9 cellular contexts compared by ENCODE assay signal in the genomic region with DNA sequence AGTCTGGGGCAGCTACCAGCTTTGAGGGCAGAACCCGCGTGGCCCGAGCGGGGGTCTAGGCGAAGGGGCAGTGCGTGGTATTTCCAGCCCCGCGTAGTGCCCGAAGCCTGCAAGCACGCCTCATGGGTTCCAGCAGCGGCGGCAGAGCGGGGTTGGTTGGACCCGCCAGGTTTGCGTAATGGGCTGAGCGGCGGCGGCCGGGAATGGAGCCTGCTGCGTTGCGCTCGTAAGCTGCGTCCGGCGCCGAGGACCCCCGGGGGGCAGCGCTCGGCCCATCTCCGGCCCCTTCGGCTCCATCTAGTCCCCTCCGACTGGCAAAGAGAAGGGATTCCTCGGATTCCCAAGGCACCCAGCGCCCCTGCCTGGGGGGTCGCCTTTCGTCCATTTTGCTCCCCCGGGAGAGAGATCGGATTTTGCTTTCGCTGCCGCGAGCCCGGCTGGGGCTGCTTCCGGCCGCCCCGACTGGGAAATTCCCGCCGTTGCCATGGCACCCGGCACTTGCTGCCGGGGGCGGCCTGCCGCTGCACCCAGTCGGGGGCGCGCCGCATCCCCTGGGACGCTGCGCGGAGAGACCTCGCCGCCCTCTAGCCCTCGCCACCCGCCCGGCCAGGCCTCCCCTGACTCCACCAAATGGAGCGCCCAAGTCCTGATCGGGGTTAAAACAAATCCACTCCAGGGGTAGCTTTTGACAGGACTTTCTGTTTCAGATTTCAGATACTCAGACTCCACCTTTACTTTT. TPM values are rescaled to one million over a fixed set of nuclear protein-coding genes. Genes with fewer than 3 reads are reported as not detected.
DNase-seq lines count a peak whose midpoint lies in the region; ATAC-seq and TF ChIP-seq lines count a peak whose summit lies in the region.
"Not testable (repeated sequence)": the region's sequence is repeated elsewhere in the genome, so short reads cannot be mapped to it uniquely, and the experiment has no call there.
"Had no signal": no experiment of that assay in that cellular context is flagged by ENCODE, and none has a peak within 500 bp of the region (broad histone marks: within the 10 kb centered on the region; RNA-seq: fewer than 3 reads in every experiment).

No MANE protein-coding gene starts in this region.

- H3K4me2 ChIP-seq in Loucy (ENCODE audit: low read depth, low read length, poor library complexity, severe bottlenecking), result not testable (repeated sequence)

- not testable (repeated sequence) for H3K27me3 Mint-ChIP-seq in T-helper 1 cell treated with Interleukin-12 subunit alpha and Interleukin-12 subunit beta and Interleukin-4 antibody, amounts not matched to agents 30 μg/mL and 1 μg/mL, for 36 hours (ENCODE audit: low read depth); chondrocyte (ENCODE audit: low read depth)

- H3K4me1 Mint-ChIP-seq in T-helper 1 cell treated with Interleukin-12 subunit alpha and Interleukin-12 subunit beta and Interleukin-4 antibody, amounts not matched to agents 30 μg/mL and 1 μg/mL, for 36 hours (ENCODE audit: low read depth); chondrocyte (ENCODE audit: low read depth): not testable (repeated sequence)

- H3K4me3 ChIP-seq in Loucy (ENCODE audit: low read length, poor library complexity, severe bottlenecking) (peak overlapping the region; percentile 66), psoas muscle (peak overlapping the region; percentile 66)

- not testable (repeated sequence) for H3K9ac ChIP-seq in Loucy (ENCODE audit: low read depth, low read length, poor library complexity, severe bottlenecking)

- H4K20me1 ChIP-seq in Loucy (ENCODE audit: insufficient read depth, low read length, poor library complexity, severe bottlenecking), result not testable (repeated sequence)

- ATAC-seq in left colon, psoas muscle: not testable (repeated sequence)

- H3K9me2 ChIP-seq in Loucy (replicated peaks; ENCODE audit: low read depth, low read length), result not testable (repeated sequence)

- not testable (repeated sequence) for H3K9me3 Mint-ChIP-seq in T-helper 1 cell treated with Interleukin-12 subunit alpha and Interleukin-12 subunit beta and Interleukin-4 antibody, amounts not matched to agents 30 μg/mL and 1 μg/mL, for 36 hours; chondrocyte (ENCODE audit: low read depth)

- H3F3A ChIP-seq in Loucy (ENCODE audit: low read depth), result not testable (repeated sequence)

- H3K27me3 ChIP-seq in Loucy (ENCODE audit: insufficient read depth, low read length, poor library complexity, severe bottlenecking); psoas muscle (ENCODE audit: insufficient read depth in 3 of 3, low read length in 2 of 3): not testable (repeated sequence)

- 0% methylated on average over 3 to 29 of the region's 65 CpGs for WGBS in psoas muscle, 3 donors

- H3K9me3 ChIP-seq in Loucy (ENCODE audit: insufficient read depth, low read depth, low read length); psoas muscle: not testable (repeated sequence)

- H3K79me2 ChIP-seq in Loucy (ENCODE audit: insufficient read depth, low read length), result not testable (repeated sequence)

- not testable (repeated sequence) for H3K27ac ChIP-seq in psoas muscle

- not testable (repeated sequence) for H3K36me3 Mint-ChIP-seq in T-helper 1 cell treated with Interleukin-12 subunit alpha and Interleukin-12 subunit beta and Interleukin-4 antibody, amounts not matched to agents 30 μg/mL and 1 μg/mL, for 36 hours (ENCODE audit: low read depth); chondrocyte (ENCODE audit: low read depth)

- H3K36me3 ChIP-seq in Loucy (ENCODE audit: insufficient read depth, low read length); psoas muscle (ENCODE audit: insufficient read depth in 1 of 2, low read depth in 1 of 2): not testable (repeated sequence)

- 0 out of 2 replicates have a peak overlapping the region, but pooled peaks have one; percentile 49 for H2AFZ ChIP-seq in Loucy (ENCODE audit: low read length)

- H3K4me3 Mint-ChIP-seq in T-helper 1 cell treated with Interleukin-12 subunit alpha and Interleukin-12 subunit beta and Interleukin-4 antibody, amounts not matched to agents 30 μg/mL and 1 μg/mL, for 36 hours, result peak overlapping the region; percentile 53
- peak overlapping the region; percentile 72 for H3K4me3 Mint-ChIP-seq in chondrocyte (ENCODE audit: unreplicated experiment)

- H3K4me1 ChIP-seq in Loucy (ENCODE audit: insufficient read depth, low read length, poor library complexity, severe bottlenecking); psoas muscle: not testable (repeated sequence)

- intact Hi-C loops in left colon (cut with DNase I, micrococcal nuclease); psoas muscle (cut with DNase I): not testable (repeated sequence)

- DNase-seq in COLO668 (lab: John Stamatoyannopoulos, UW; ENCODE audit: unreplicated experiment) (peak; percentile 53), activated T-cell treated with anti-CD3 and anti-CD28 coated beads for 48 hours (ENCODE audit: low read depth) (peak; percentile 66), left colon (peak; percentile 49 to 64), psoas muscle (peak; percentile 51 to 58)
- not testable (repeated sequence) for DNase-seq in chondrocyte (ENCODE audit: low spot score)
- peak; percentile 12 to 49 for DNase-seq in stimulated activated CD8-positive, alpha-beta memory T cell treated with anti-CD3 and anti-CD28 coated beads, Interleukin-7, amount 100 ng/mL, for 1 hour (ENCODE audit: low read depth in 2 of 2)

- peak overlapping the region; percentile 55 for H3K27ac Mint-ChIP-seq in T-helper 1 cell treated with Interleukin-12 subunit alpha and Interleukin-12 subunit beta and Interleukin-4 antibody, amounts not matched to agents 30 μg/mL and 1 μg/mL, for 36 hours
- H3K27ac Mint-ChIP-seq in chondrocyte (ENCODE audit: unreplicated experiment), result peak overlapping the region; percentile 83

- not testable (repeated sequence) for TF ChIP-seq CTCF in Loucy (conservative IDR thresholded peaks at IDR 0.05; ENCODE audit: low read length); chondrocyte (IDR thresholded peaks at IDR 0.05); psoas muscle (IDR thresholded peaks at IDR 0.05)

RNA-seq across cellular contexts. Expression of gene PPIAL4A, which starts 24.2 kb away (rescaled TPM):
- total RNA-seq in chondrocyte (not detected in 3 replicates), left colon (not detected), psoas muscle (not detected)
- not detected for polyA plus RNA-seq in psoas muscle
- total RNA-seq: gastroesophageal sphincter had no signal
